1 cellular context compared by ENCODE assay signal in genomic region chr5:31453522-31453921, GRCh38.
TF ChIP-seq lines count a peak whose summit lies in the region.

No MANE protein-coding gene starts in this region.

TF ChIP-seq in GM23338, 12 proteins besides CTCF, POLR2A, EP300 and RAD21 (continued from another document):
- TF ChIP-seq CREB1 (CRISPR knock-in tag; IDR thresholded peaks at IDR 0.05; ENCODE audit: low read depth) (no peak), NANOG (IDR thresholded peaks at IDR 0.05; ENCODE audit: borderline replicate concordance) (peak; percentile 46; the same call in 1 of the 2 replicates)
